In the genomic region with DNA sequence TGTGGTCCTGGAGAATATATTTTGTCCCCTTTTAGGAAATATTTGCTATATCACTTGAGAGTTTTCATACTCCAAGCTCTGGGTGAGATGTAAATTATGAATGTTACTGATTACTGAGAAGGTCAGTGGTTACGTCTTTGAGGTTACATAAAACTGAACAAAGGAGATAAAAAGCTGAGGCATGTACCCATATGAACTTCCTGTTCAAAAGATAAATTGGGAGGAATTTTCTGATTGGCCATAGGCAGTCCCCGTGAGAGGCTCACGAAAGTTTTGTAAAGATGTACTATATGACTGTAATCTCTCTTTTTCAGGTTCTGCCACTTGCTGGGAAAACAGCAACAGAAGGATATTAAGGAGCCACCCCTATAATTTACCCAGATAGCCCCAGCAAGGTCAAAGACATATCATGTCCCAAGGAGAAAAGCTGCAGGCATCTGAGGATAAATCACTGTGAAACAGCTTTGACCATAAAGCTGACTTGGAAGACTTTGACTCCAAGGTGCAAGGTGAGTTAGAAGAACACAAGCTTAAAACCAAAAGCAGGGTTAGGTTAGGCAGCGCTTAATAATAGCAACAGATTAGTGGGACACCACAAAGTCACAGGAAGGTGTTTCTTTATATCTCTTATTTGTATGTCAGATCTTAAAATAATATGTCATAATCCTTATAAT, we compare ENCODE assay signal across 1 cellular context.
TF ChIP-seq lines count a peak whose summit lies in the region.

No MANE protein-coding gene starts in this region.

TF ChIP-seq in K562, 482 proteins besides CTCF, POLR2A, EP300 and RAD21 (continued from another document):
- TF ChIP-seq, protein P1, sequence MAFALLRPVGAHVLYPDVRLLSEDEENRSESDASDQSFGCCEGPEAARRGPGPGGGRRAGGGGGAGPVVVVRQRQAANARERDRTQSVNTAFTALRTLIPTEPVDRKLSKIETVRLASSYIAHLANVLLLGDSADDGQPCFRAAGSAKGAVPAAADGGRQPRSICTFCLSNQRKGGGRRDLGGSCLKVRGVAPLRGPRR (CRISPR knock-in tag; IDR thresholded peaks at IDR 0.05): no peak
- no peak for TF ChIP-seq SAP30 (IDR thresholded peaks at IDR 0.05; ENCODE audit: borderline replicate concordance, insufficient read depth, low read depth, low read length, poor library complexity, severe bottlenecking)
- no peak for TF ChIP-seq ARHGAP35 (IDR thresholded peaks at IDR 0.05; ENCODE audit: partially characterized antibody)
- TF ChIP-seq MYC (IDR thresholded peaks at IDR 0.05; ENCODE audit: low read depth, low read length): no peak
- no peak for TF ChIP-seq MYC (CRISPR knock-in tag; IDR thresholded peaks at IDR 0.05; ENCODE audit: borderline replicate concordance, low read depth)
- no peak for TF ChIP-seq OTX1 (CRISPR knock-in tag; IDR thresholded peaks at IDR 0.05)
- TF ChIP-seq SRSF3 (IDR thresholded peaks at IDR 0.05; ENCODE audit: insufficient read depth, low read length): no peak
- peak; percentile 68; the same call in 1 of the 2 replicates for TF ChIP-seq ESRRA (IDR thresholded peaks at IDR 0.05; ENCODE audit: borderline replicate concordance, low read depth)
- TF ChIP-seq POLR3G (IDR thresholded peaks at IDR 0.05; ENCODE audit: extremely low read depth, insufficient read length, insufficient replicate concordance): no peak
- peak; percentile 64 for TF ChIP-seq CBFA2T3 (IDR thresholded peaks at IDR 0.05)
- TF ChIP-seq ZNF699 (CRISPR knock-in tag; IDR thresholded peaks at IDR 0.05; ENCODE audit: insufficient replicate concordance): no peak
- TF ChIP-seq RFX7 (CRISPR knock-in tag; IDR thresholded peaks at IDR 0.05): no peak
- peak; percentile 43 for TF ChIP-seq TCF3 (CRISPR knock-in tag; IDR thresholded peaks at IDR 0.05)
- no peak for TF ChIP-seq NFXL1 (CRISPR knock-in tag; IDR thresholded peaks at IDR 0.05)
- TF ChIP-seq ID3 (CRISPR knock-in tag; IDR thresholded peaks at IDR 0.05): no peak
- peak; percentile 86; the same call in 1 of the 2 replicates for TF ChIP-seq ID3 (tag; IDR thresholded peaks at IDR 0.05)
- TF ChIP-seq RCOR1 (IDR thresholded peaks at IDR 0.05; ENCODE audit: borderline replicate concordance in 1 of 2, low read depth in 2 of 2, low read length in 2 of 2): peak in 1 of 2 experiments; percentile 28; a peak in 1 of 4 replicates
- TF ChIP-seq ZNF175 (CRISPR knock-in tag; IDR thresholded peaks at IDR 0.05; ENCODE audit: low read depth): no peak
- TF ChIP-seq NCOR1 (IDR thresholded peaks at IDR 0.05): peak; percentile 21; the same call in 1 of the 2 replicates
- no peak for TF ChIP-seq ARNT (IDR thresholded peaks at IDR 0.05)
- TF ChIP-seq TFAP4 (CRISPR knock-in tag; IDR thresholded peaks at IDR 0.05; ENCODE audit: borderline replicate concordance): no peak
- TF ChIP-seq FOSL1 (tag; conservative IDR thresholded peaks at IDR 0.05): 0 out of 2 replicates have a peak, but pooled peaks have one; percentile 24
- TF ChIP-seq ZBTB2 (IDR thresholded peaks at IDR 0.05): no peak
- TF ChIP-seq TBP (optimal IDR thresholded peaks at IDR 0.05; ENCODE audit: low read depth, low read length): peak; percentile 2
- TF ChIP-seq DPF2 (IDR thresholded peaks at IDR 0.05): peak; percentile 54; the same call in 1 of the 2 replicates
- no peak for TF ChIP-seq E2F8 (IDR thresholded peaks at IDR 0.05; ENCODE audit: low read depth, partially characterized antibody)
- peak; percentile 60; the same call in 1 of the 2 replicates for TF ChIP-seq TEAD4 (IDR thresholded peaks at IDR 0.05; ENCODE audit: low read length)
- no peak for TF ChIP-seq TEAD4 (CRISPR knock-in tag; IDR thresholded peaks at IDR 0.05; ENCODE audit: borderline replicate concordance)
- TF ChIP-seq PTBP1 (IDR thresholded peaks at IDR 0.05; ENCODE audit: low read depth, low read length): no peak
- no peak for TF ChIP-seq HLTF (IDR thresholded peaks at IDR 0.05)
- no peak for TF ChIP-seq MLX (CRISPR knock-in tag; conservative IDR thresholded peaks at IDR 0.05)
- TF ChIP-seq MTA3 (IDR thresholded peaks at IDR 0.05; ENCODE audit: borderline replicate concordance): no peak
- TF ChIP-seq BCLAF1 (IDR thresholded peaks at IDR 0.05; ENCODE audit: borderline replicate concordance in 1 of 2, control insufficient read depth in 1 of 2, low read depth in 2 of 2, low read length in 1 of 2): no peak
- TF ChIP-seq STAT5B (CRISPR knock-in tag; IDR thresholded peaks at IDR 0.05): no peak
